In the genomic region with DNA sequence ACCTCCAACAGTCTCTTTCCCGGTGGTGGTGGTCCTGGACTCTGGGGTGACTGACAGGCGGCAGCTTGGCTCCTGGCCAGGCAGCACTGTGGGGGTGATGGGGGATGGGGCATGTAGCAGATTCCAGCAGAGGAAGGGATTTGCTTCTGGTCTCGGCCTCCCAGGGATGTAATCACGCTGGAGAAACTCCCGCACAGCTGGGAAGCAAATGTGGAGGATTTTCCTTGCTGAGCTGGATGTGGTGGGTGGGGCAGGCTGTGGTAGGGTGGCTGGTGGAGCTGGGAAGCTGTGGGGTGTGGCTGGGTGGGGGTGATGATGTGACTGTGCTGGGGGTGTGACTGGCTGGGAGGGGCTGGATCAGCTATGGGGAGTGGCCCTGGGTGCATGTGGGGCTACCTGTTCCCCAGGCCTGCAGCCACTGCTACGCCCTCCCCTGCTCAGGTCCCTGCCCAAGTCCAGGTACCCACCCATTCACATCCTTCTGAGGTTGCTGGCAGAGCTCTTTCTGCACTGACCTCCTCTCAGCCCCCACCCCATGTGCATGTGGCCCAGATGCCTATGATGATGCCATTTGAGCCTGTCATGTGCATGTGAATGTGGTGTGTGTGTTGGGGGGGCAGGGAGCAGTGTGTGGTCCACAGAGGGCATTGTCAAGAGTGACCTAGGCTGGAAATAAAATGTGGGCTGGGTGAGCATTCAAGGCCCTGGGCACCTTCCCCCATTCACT, we compare ENCODE assay signal across 1 cellular context.
A peak's percentile ranks its signal among the peaks of the same experiment; 100 is the strongest.
TF ChIP-seq lines count a peak whose summit lies in the region.

No MANE protein-coding gene starts in this region.

TF ChIP-seq in HEK293, 187 proteins besides CTCF, POLR2A, EP300 and RAD21 (continued from another document and continues in another):
- TF ChIP-seq AEBP2 (tag by site-specific recombination; IDR thresholded peaks at IDR 0.05; ENCODE audit: borderline replicate concordance), result no peak
- TF ChIP-seq, protein P1, sequence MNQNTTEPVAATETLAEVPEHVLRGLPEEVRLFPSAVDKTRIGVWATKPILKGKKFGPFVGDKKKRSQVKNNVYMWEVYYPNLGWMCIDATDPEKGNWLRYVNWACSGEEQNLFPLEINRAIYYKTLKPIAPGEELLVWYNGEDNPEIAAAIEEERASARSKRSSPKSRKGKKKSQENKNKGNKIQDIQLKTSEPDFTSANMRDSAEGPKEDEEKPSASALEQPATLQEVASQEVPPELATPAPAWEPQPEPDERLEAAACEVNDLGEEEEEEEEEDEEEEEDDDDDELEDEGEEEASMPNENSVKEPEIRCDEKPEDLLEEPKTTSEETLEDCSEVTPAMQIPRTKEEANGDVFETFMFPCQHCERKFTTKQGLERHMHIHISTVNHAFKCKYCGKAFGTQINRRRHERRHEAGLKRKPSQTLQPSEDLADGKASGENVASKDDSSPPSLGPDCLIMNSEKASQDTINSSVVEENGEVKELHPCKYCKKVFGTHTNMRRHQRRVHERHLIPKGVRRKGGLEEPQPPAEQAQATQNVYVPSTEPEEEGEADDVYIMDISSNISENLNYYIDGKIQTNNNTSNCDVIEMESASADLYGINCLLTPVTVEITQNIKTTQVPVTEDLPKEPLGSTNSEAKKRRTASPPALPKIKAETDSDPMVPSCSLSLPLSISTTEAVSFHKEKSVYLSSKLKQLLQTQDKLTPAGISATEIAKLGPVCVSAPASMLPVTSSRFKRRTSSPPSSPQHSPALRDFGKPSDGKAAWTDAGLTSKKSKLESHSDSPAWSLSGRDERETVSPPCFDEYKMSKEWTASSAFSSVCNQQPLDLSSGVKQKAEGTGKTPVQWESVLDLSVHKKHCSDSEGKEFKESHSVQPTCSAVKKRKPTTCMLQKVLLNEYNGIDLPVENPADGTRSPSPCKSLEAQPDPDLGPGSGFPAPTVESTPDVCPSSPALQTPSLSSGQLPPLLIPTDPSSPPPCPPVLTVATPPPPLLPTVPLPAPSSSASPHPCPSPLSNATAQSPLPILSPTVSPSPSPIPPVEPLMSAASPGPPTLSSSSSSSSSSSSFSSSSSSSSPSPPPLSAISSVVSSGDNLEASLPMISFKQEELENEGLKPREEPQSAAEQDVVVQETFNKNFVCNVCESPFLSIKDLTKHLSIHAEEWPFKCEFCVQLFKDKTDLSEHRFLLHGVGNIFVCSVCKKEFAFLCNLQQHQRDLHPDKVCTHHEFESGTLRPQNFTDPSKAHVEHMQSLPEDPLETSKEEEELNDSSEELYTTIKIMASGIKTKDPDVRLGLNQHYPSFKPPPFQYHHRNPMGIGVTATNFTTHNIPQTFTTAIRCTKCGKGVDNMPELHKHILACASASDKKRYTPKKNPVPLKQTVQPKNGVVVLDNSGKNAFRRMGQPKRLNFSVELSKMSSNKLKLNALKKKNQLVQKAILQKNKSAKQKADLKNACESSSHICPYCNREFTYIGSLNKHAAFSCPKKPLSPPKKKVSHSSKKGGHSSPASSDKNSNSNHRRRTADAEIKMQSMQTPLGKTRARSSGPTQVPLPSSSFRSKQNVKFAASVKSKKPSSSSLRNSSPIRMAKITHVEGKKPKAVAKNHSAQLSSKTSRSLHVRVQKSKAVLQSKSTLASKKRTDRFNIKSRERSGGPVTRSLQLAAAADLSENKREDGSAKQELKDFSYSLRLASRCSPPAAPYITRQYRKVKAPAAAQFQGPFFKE (tag by site-specific recombination; IDR thresholded peaks at IDR 0.05; ENCODE audit: borderline replicate concordance), result no peak
- TF ChIP-seq, protein P2, sequence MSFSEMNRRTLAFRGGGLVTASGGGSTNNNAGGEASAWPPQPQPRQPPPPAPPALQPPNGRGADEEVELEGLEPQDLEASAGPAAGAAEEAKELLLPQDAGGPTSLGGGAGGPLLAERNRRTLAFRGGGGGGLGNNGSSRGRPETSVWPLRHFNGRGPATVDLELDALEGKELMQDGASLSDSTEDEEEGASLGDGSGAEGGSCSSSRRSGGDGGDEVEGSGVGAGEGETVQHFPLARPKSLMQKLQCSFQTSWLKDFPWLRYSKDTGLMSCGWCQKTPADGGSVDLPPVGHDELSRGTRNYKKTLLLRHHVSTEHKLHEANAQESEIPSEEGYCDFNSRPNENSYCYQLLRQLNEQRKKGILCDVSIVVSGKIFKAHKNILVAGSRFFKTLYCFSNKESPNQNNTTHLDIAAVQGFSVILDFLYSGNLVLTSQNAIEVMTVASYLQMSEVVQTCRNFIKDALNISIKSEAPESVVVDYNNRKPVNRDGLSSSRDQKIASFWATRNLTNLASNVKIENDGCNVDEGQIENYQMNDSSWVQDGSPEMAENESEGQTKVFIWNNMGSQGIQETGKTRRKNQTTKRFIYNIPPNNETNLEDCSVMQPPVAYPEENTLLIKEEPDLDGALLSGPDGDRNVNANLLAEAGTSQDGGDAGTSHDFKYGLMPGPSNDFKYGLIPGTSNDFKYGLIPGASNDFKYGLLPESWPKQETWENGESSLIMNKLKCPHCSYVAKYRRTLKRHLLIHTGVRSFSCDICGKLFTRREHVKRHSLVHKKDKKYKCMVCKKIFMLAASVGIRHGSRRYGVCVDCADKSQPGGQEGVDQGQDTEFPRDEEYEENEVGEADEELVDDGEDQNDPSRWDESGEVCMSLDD (tag by site-specific recombination; IDR thresholded peaks at IDR 0.05), result no peak
- TF ChIP-seq ZNF23 (tag by site-specific recombination; IDR thresholded peaks at IDR 0.05; ENCODE audit: borderline replicate concordance), result no peak
- no peak for TF ChIP-seq ZFP3 (tag by site-specific recombination; IDR thresholded peaks at IDR 0.05; ENCODE audit: low read depth)
- no peak for TF ChIP-seq ZNF488 (tag by site-specific recombination; IDR thresholded peaks at IDR 0.05)
- no peak for TF ChIP-seq ZNF549 (tag by site-specific recombination; IDR thresholded peaks at IDR 0.05)
- no peak for TF ChIP-seq ZNF768 (tag by site-specific recombination; IDR thresholded peaks at IDR 0.05)
- TF ChIP-seq BCL11A (tag by site-specific recombination; IDR thresholded peaks at IDR 0.05; ENCODE audit: low read depth), result no peak
- TF ChIP-seq ZNF132 (tag by site-specific recombination; IDR thresholded peaks at IDR 0.05; ENCODE audit: borderline replicate concordance), result no peak
- no peak for TF ChIP-seq ZNF48 (tag by site-specific recombination; IDR thresholded peaks at IDR 0.05)
- TF ChIP-seq SCRT2 (tag by site-specific recombination; IDR thresholded peaks at IDR 0.05), result no peak
- TF ChIP-seq SP3 (tag by site-specific recombination; IDR thresholded peaks at IDR 0.05), result 0 out of 2 replicates have a peak, but pooled peaks have one; percentile 28
- TF ChIP-seq ZNF138 (tag by site-specific recombination; IDR thresholded peaks at IDR 0.05; ENCODE audit: borderline replicate concordance), result no peak
- TF ChIP-seq ZBTB20 (tag by site-specific recombination; IDR thresholded peaks at IDR 0.05), result no peak
- TF ChIP-seq ZNF155 (tag by site-specific recombination; IDR thresholded peaks at IDR 0.05), result no peak
- no peak for TF ChIP-seq ZNF211 (tag by site-specific recombination; IDR thresholded peaks at IDR 0.05; ENCODE audit: low read depth)
- TF ChIP-seq, protein P3, sequence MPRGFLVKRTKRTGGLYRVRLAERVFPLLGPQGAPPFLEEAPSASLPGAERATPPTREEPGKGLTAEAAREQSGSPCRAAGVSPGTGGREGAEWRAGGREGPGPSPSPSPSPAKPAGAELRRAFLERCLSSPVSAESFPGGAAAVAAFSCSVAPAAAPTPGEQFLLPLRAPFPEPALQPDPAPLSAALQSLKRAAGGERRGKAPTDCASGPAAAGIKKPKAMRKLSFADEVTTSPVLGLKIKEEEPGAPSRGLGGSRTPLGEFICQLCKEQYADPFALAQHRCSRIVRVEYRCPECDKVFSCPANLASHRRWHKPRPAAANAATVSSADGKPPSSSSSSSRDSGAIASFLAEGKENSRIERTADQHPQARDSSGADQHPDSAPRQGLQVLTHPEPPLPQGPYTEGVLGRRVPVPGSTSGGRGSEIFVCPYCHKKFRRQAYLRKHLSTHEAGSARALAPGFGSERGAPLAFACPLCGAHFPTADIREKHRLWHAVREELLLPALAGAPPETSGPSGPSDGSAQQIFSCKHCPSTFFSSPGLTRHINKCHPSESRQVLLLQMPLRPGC (tag by site-specific recombination; IDR thresholded peaks at IDR 0.05), result peak; percentile 7; the same call in 1 of the 2 replicates
- TF ChIP-seq ZNF146 (tag by site-specific recombination; IDR thresholded peaks at IDR 0.05), result no peak
- TF ChIP-seq ZNF350 (tag by site-specific recombination; IDR thresholded peaks at IDR 0.05), result no peak
- no peak for TF ChIP-seq ZNF133 (tag by site-specific recombination; IDR thresholded peaks at IDR 0.05)
- TF ChIP-seq GLIS1 (tag by site-specific recombination; IDR thresholded peaks at IDR 0.05), result peak; percentile 100
- TF ChIP-seq ZNF596 (tag by site-specific recombination; IDR thresholded peaks at IDR 0.05), result no peak
- no peak for TF ChIP-seq ZNF311 (tag by site-specific recombination; IDR thresholded peaks at IDR 0.05; ENCODE audit: borderline replicate concordance)
- no peak for TF ChIP-seq ZNF626 (tag by site-specific recombination; IDR thresholded peaks at IDR 0.05)
- TF ChIP-seq ZBTB44 (tag by site-specific recombination; IDR thresholded peaks at IDR 0.05), result no peak
- TF ChIP-seq IKZF3 (tag by site-specific recombination; IDR thresholded peaks at IDR 0.05), result peak; percentile 52; the same call in 1 of the 2 replicates
- no peak for TF ChIP-seq ZNF677 (tag by site-specific recombination; IDR thresholded peaks at IDR 0.05)
- TF ChIP-seq ZNF621 (tag by site-specific recombination; IDR thresholded peaks at IDR 0.05), result no peak
- TF ChIP-seq ZNF18 (tag by site-specific recombination; IDR thresholded peaks at IDR 0.05), result no peak
- no peak for TF ChIP-seq ZFP37 (tag by site-specific recombination; IDR thresholded peaks at IDR 0.05)
- no peak for TF ChIP-seq ZSCAN23 (tag by site-specific recombination; IDR thresholded peaks at IDR 0.05)
- TF ChIP-seq ZNF433 (tag by site-specific recombination; IDR thresholded peaks at IDR 0.05; ENCODE audit: low read depth), result no peak
- no peak for TF ChIP-seq ZFP69B (tag by site-specific recombination; IDR thresholded peaks at IDR 0.05)
- TF ChIP-seq KLF10 (tag by site-specific recombination; IDR thresholded peaks at IDR 0.05), result peak; percentile 75
- 0 out of 2 replicates have a peak, but pooled peaks have one; percentile 7 for TF ChIP-seq ZNF341 (tag by site-specific recombination; IDR thresholded peaks at IDR 0.05; ENCODE audit: low read depth)
- TF ChIP-seq ZNF202 (tag by site-specific recombination; IDR thresholded peaks at IDR 0.05; ENCODE audit: borderline replicate concordance), result no peak
- no peak for TF ChIP-seq KLF16 (tag by site-specific recombination; IDR thresholded peaks at IDR 0.05)
- TF ChIP-seq, protein P4, sequence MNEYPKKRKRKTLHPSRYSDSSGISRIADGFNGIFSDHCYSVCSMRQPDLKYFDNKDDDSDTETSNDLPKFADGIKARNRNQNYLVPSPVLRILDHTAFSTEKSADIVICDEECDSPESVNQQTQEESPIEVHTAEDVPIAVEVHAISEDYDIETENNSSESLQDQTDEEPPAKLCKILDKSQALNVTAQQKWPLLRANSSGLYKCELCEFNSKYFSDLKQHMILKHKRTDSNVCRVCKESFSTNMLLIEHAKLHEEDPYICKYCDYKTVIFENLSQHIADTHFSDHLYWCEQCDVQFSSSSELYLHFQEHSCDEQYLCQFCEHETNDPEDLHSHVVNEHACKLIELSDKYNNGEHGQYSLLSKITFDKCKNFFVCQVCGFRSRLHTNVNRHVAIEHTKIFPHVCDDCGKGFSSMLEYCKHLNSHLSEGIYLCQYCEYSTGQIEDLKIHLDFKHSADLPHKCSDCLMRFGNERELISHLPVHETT (tag by site-specific recombination; IDR thresholded peaks at IDR 0.05), result no peak
- TF ChIP-seq ZNF214 (tag by site-specific recombination; IDR thresholded peaks at IDR 0.05; ENCODE audit: borderline replicate concordance), result no peak
